30 cellular contexts compared by ENCODE assay signal in genomic region chr11:110856340-110856739, GRCh38.
"Had no signal": no experiment of that assay in that cellular context is flagged by ENCODE, and none has a peak within 500 bp of the region (broad histone marks: within the 10 kb centered on the region; RNA-seq: fewer than 3 reads in every experiment).

No MANE protein-coding gene starts in this region.

- H3K4me3 Mint-ChIP-seq: naive B cell; naive thymus-derived CD8-positive, alpha-beta T cell; natural killer cell treated with Interleukin-12 subunit alpha and Interleukin-12 subunit beta and Interleukin-15 and Interleukin-18, amount 100 ng/mL, for 72 hours; neural progenitor cell; stimulated activated effector memory CD8-positive, alpha-beta T cell treated with anti-CD3 and anti-CD28 coated beads, Interleukin-12 subunit alpha, Interleukin-12 subunit beta, amount 100 ng/mL, for 72 hours; stimulated activated naive CD8-positive, alpha-beta T cell treated with anti-CD3 and anti-CD28 coated beads, Interleukin-15, amount 100 ng/mL, for 72 hours; type B pancreatic cell had no signal

- H3K36me3 Mint-ChIP-seq: natural killer cell treated with Interleukin-12 subunit alpha and Interleukin-12 subunit beta and Interleukin-15 and Interleukin-18, amount 100 ng/mL, for 72 hours; neural progenitor cell; stimulated activated effector memory CD8-positive, alpha-beta T cell treated with anti-CD3 and anti-CD28 coated beads, Interleukin-12 subunit alpha, Interleukin-12 subunit beta, amount 100 ng/mL, for 72 hours; type B pancreatic cell had no signal

- FAIRE-seq: small intestine had no signal

- H3K27me3 ChIP-seq: neural progenitor cell, ovary, right lobe of liver, sigmoid colon, suprapubic skin, testis, tibial artery, transverse colon, upper lobe of right lung, uterus had no signal

- H3K27ac ChIP-seq: neural progenitor cell, ovary, parathyroid adenoma, psoas muscle, right lobe of liver, sigmoid colon, suprapubic skin, testis, tibial artery, upper lobe of right lung, uterus had no signal

- ATAC-seq: naive thymus-derived CD8-positive, alpha-beta T cell; natural killer cell treated with Interleukin-12 subunit alpha and Interleukin-12 subunit beta and Interleukin-15 and Interleukin-18, amount 100 ng/mL, for 72 hours; psoas muscle; right cardiac atrium; right lobe of liver; stimulated activated effector memory CD8-positive, alpha-beta T cell treated with anti-CD3 and anti-CD28 coated beads, Interleukin-12 subunit alpha, Interleukin-12 subunit beta, amount 100 ng/mL, for 72 hours; stimulated activated naive CD8-positive, alpha-beta T cell treated with anti-CD3 and anti-CD28 coated beads, Interleukin-15, amount 100 ng/mL, for 72 hours; stimulated activated naive CD8-positive, alpha-beta T cell treated with anti-CD3 and anti-CD28 coated beads, Interleukin-15, Interleukin-2, amounts not matched to agents 100 U/mL and 50 U/mL, for 24 hours; upper lobe of right lung had no signal

- H3K9ac ChIP-seq: neural progenitor cell, parathyroid adenoma had no signal

- H3K9me3 Mint-ChIP-seq: natural killer cell treated with Interleukin-12 subunit alpha and Interleukin-12 subunit beta and Interleukin-15 and Interleukin-18, amount 100 ng/mL, for 72 hours; neural progenitor cell; stimulated activated effector memory CD8-positive, alpha-beta T cell treated with anti-CD3 and anti-CD28 coated beads, Interleukin-12 subunit alpha, Interleukin-12 subunit beta, amount 100 ng/mL, for 72 hours; stimulated activated naive CD8-positive, alpha-beta T cell treated with anti-CD3 and anti-CD28 coated beads, Interleukin-15, amount 100 ng/mL, for 72 hours had no signal

- H2AFZ ChIP-seq: neural progenitor cell, parathyroid adenoma had no signal

- H3K9me3 ChIP-seq: ovary, psoas muscle, right lobe of liver, sigmoid colon, suprapubic skin, testis, tibial artery, transverse colon, upper lobe of right lung, uterus had no signal

- H3K4me2 ChIP-seq: neural progenitor cell had no signal

- H3K36me3 ChIP-seq: neural progenitor cell, ovary, right lobe of liver, sigmoid colon, suprapubic skin, tibial artery, transverse colon, upper lobe of right lung, uterus had no signal

- H3K79me2 ChIP-seq: parathyroid adenoma had no signal

- DNase-seq: naive B cell; naive thymus-derived CD8-positive, alpha-beta T cell; occipital lobe; ovary; posterior cingulate gyrus; psoas muscle; right cardiac atrium; right lobe of liver; sigmoid colon; small intestine; stimulated activated CD4-positive, alpha-beta T cell treated with anti-CD3 and anti-CD28 coated beads, Interleukin-15, amount 100 ng/mL, for 24 hours; stimulated activated CD4-positive, alpha-beta T cell treated with anti-CD3 and anti-CD28 coated beads, Interleukin-2, amount 100 ng/mL, for 24 hours; stimulated activated CD4-positive, alpha-beta T cell treated with anti-CD3 and anti-CD28 coated beads, Interleukin-2, amount 100 ng/mL, for 48 hours; stimulated activated CD4-positive, alpha-beta T cell treated with anti-CD3 and anti-CD28 coated beads, Interleukin-4, amount 100 ng/mL, for 24 hours; stimulated activated naive CD4-positive, alpha-beta T cell; stimulated activated naive CD8-positive, alpha-beta T cell treated with anti-CD3 and anti-CD28 coated beads, Interleukin-15, amount 100 ng/mL, for 72 hours; stimulated activated naive CD8-positive, alpha-beta T cell treated with anti-CD3 and anti-CD28 coated beads, Interleukin-15, Interleukin-2, amounts not matched to agents 100 U/mL and 50 U/mL, for 24 hours; substantia nigra; testis; tibial artery; transverse colon; upper lobe of right lung; uterus had no signal

- H3K4me3 ChIP-seq: neural progenitor cell, ovary, psoas muscle, right lobe of liver, sigmoid colon, suprapubic skin, testis, tibial artery, transverse colon, upper lobe of right lung, uterus had no signal

- H3K27me3 Mint-ChIP-seq: natural killer cell treated with Interleukin-12 subunit alpha and Interleukin-12 subunit beta and Interleukin-15 and Interleukin-18, amount 100 ng/mL, for 72 hours had no signal

- H3K4me1 Mint-ChIP-seq: neural progenitor cell; stimulated activated effector memory CD8-positive, alpha-beta T cell treated with anti-CD3 and anti-CD28 coated beads, Interleukin-12 subunit alpha, Interleukin-12 subunit beta, amount 100 ng/mL, for 72 hours; stimulated activated naive CD8-positive, alpha-beta T cell treated with anti-CD3 and anti-CD28 coated beads, Interleukin-15, amount 100 ng/mL, for 72 hours had no signal

- H3K4me1 ChIP-seq: neural progenitor cell, parathyroid adenoma, psoas muscle, right lobe of liver, testis, upper lobe of right lung, uterus had no signal

- H3K27ac Mint-ChIP-seq: naive B cell; natural killer cell treated with Interleukin-12 subunit alpha and Interleukin-12 subunit beta and Interleukin-15 and Interleukin-18, amount 100 ng/mL, for 72 hours; neural progenitor cell; progenitor cell of endocrine pancreas; stimulated activated effector memory CD8-positive, alpha-beta T cell treated with anti-CD3 and anti-CD28 coated beads, Interleukin-12 subunit alpha, Interleukin-12 subunit beta, amount 100 ng/mL, for 72 hours; stimulated activated naive CD8-positive, alpha-beta T cell treated with anti-CD3 and anti-CD28 coated beads, Interleukin-15, amount 100 ng/mL, for 72 hours; type B pancreatic cell had no signal
